Comparison of ENCODE assay signal across 8 cellular contexts in the genomic region with DNA sequence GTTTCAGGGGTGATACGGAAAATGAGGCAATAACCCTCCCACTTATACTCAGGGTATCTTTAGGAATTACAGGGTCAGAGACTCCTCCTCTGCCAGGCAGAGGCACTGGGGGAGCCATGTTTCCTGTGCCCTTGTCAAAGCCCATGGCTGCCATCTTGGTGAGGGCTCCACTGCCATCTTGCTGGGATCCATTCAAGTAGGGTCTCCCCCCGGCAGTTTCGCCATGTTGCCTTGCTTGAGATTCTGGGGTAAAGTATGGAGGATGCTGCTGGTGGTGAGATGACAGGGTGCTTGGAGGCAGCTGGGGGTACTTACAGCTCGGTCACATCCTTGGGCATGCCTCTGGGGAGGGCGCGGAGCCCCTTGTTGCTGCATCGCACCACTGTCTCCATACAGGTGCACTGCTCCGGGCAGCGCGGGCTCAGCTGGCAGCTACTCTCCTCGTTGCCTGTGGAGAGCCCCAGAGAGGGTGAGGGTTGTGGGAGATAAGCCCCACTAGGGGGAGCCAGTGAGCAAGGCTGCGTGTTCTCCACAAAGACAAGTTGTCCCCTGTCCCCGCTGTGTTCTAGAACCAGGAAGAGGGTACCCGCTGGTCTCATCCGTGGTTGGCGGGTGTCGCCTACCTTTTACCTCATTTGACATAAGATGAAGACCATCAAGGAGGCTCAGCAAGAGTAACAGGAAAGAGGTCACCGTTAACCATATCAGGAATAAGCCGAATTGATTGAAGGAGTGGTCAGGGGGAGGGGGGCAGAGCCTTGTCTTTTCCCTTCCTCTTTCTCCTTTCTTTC.
DNase-seq lines count a peak whose midpoint lies in the region; ATAC-seq and TF ChIP-seq lines count a peak whose summit lies in the region.

No MANE protein-coding gene starts in this region.

- no peaks in the 10 kb centered on the region for H3K9me3 ChIP-seq in breast epithelium
- no peaks in the 10 kb centered on the region for H3K9me3 ChIP-seq in PC-3 (ENCODE audit: low read length)
- no peaks in the 10 kb centered on the region for H3K9me3 ChIP-seq in liver (ENCODE audit: control insufficient read depth in 4 of 4, low read length in 3 of 4)
- H3K9me3 ChIP-seq in tibial nerve: peaks cover 0 to 8% (median 0%) of the 10 kb centered on the region in 4 donors

- no peak overlapping the region for H3K9ac ChIP-seq in PC-3 (ENCODE audit: low read length)
- no peak overlapping the region for H3K9ac ChIP-seq in liver (ENCODE audit: low read depth in 1 of 2, low read length in 2 of 2)

- intact Hi-C loops in MCF 10A (cut with micrococcal nuclease): no loop called here
- intact Hi-C loops in breast epithelium (cut with DNase I; ENCODE audit: low total_unique reads): no loop called here
- intact Hi-C loops in PC-3 (cut with micrococcal nuclease): no loop called here

- TF ChIP-seq POLR2A in breast epithelium (IDR thresholded peaks at IDR 0.05) (no peak), tibial nerve (IDR thresholded peaks at IDR 0.05) (no peak)

- H3K27ac Mint-ChIP-seq in MCF 10A (ENCODE audit: low read depth, unreplicated experiment) (no peak overlapping the region), brain (no peak overlapping the region)

- no peak overlapping the region for H3K4me3 ChIP-seq in breast epithelium
- H3K4me3 ChIP-seq in PC-3 (ENCODE audit: low read length): no peak overlapping the region
- H3K4me3 ChIP-seq in liver (ENCODE audit: low read depth in 1 of 3, low read length in 3 of 3): no peak overlapping the region
- no peak overlapping the region for H3K4me3 ChIP-seq in tibial nerve

- POLR2A ChIA-PET in MCF 10A (lab: Yijun Ruan, JAX) (no interaction called here), PC-3 (lab: Charles Lee; ENCODE audit: unreplicated experiment) (no interaction called here)

- TF ChIP-seq RAD21 in liver (IDR thresholded peaks at IDR 0.05): peak; percentile 24 to 74

- no peaks in the 10 kb centered on the region for H3K27me3 Mint-ChIP-seq in MCF 10A (ENCODE audit: insufficient read depth, unreplicated experiment)
- peaks cover 3% of the 10 kb centered on the region for H3K27me3 Mint-ChIP-seq in brain

- H3K4me3 Mint-ChIP-seq in MCF 10A (ENCODE audit: unreplicated experiment) (no peak overlapping the region), brain (no peak overlapping the region)

- H3K27ac ChIP-seq in breast epithelium: no peak overlapping the region
- no peak overlapping the region for H3K27ac ChIP-seq in PC-3 (ENCODE audit: low read length)
- no peak overlapping the region for H3K27ac ChIP-seq in liver (ENCODE audit: low read depth in 1 of 2, low read length in 2 of 2)
- no peak overlapping the region for H3K27ac ChIP-seq in tibial nerve

- H3K36me3 ChIP-seq in breast epithelium (no peaks in the 10 kb centered on the region), PC-3 (ENCODE audit: low read depth, low read length) (no peaks in the 10 kb centered on the region), liver (ENCODE audit: control insufficient read depth in 4 of 4, insufficient read depth in 3 of 4, low read depth in 1 of 4, low read length in 3 of 4) (no peaks in the 10 kb centered on the region), tibial nerve (peaks cover 0 to 12% (median 0%) of the 10 kb centered on the region in 3 donors)

- DNase-seq in MCF 10A (ENCODE audit: unreplicated experiment): peak; percentile 58
- DNase-seq in breast epithelium (ENCODE audit: low spot score in 2 of 2): no peak
- peak; percentile 31 for DNase-seq in PC-3
- DNase-seq in tibial nerve (ENCODE audit: low spot score in 2 of 2): no peak
- no peak for DNase-seq in HPDE6-E6E7 (ENCODE audit: extremely low spot score)

- CTCF ChIA-PET in MCF 10A (lab: Yijun Ruan, JAX) (no interaction called here), PC-3 (lab: Charles Lee) (no interaction called here)

- H3K4me1 ChIP-seq in breast epithelium (no peaks in the 10 kb centered on the region), PC-3 (ENCODE audit: insufficient read depth, low read length) (no peaks in the 10 kb centered on the region), liver (ENCODE audit: control insufficient read depth in 4 of 4, insufficient read depth in 4 of 4, low read length in 3 of 4) (no peaks in the 10 kb centered on the region), tibial nerve (no peaks in the 10 kb centered on the region)

- no peaks in the 10 kb centered on the region for H4K20me1 ChIP-seq in PC-3 (ENCODE audit: low read length)

- no peaks in the 10 kb centered on the region for H3K27me3 ChIP-seq in breast epithelium
- H3K27me3 ChIP-seq in PC-3 (ENCODE audit: low read length): peaks cover 24% of the 10 kb centered on the region
- no peaks in the 10 kb centered on the region for H3K27me3 ChIP-seq in liver (ENCODE audit: control insufficient read depth in 4 of 4, insufficient read depth in 4 of 4, low read length in 3 of 4)
- no peaks in the 10 kb centered on the region for H3K27me3 ChIP-seq in tibial nerve

- no peaks in the 10 kb centered on the region for H3F3A ChIP-seq in PC-3 (ENCODE audit: low read length, unreplicated experiment)

- no peaks in the 10 kb centered on the region for H3K9me2 ChIP-seq in PC-3 (replicated peaks; ENCODE audit: low read length)

- no peak overlapping the region for H2AFZ ChIP-seq in PC-3 (ENCODE audit: low read length)

- H3K36me3 Mint-ChIP-seq in MCF 10A (ENCODE audit: insufficient read depth, unreplicated experiment) (no peaks in the 10 kb centered on the region), brain (peaks cover 36% of the 10 kb centered on the region)

- no peak overlapping the region for H3K4me2 ChIP-seq in PC-3 (ENCODE audit: low read length)

- WGBS in liver: 58% methylated on average over 19 of the region's 19 CpGs
- WGBS in tibial nerve, 2 donors: 67 to 73% methylated on average over 14 to 19 of the region's 19 CpGs

- BruUV-seq in MCF 10A (replicated peaks; lab: Mats Ljungman, UMichigan): no TSS peak
- no TSS peak for BruUV-seq in PC-3 (replicated peaks; lab: Mats Ljungman, UMichigan)

- ATAC-seq in HG03342 (IDR thresholded peaks at IDR 0.05; ENCODE audit: unreplicated experiment) (peak; percentile 77), PC-3 (peak; percentile 35; the same call in 1 of the 2 replicates)

- H3K4me1 Mint-ChIP-seq in MCF 10A (ENCODE audit: insufficient read depth, unreplicated experiment) (no peaks in the 10 kb centered on the region), brain (no peaks in the 10 kb centered on the region)

- peaks cover 7% of the 10 kb centered on the region for H3K9me3 Mint-ChIP-seq in MCF 10A (ENCODE audit: unreplicated experiment)
- H3K9me3 Mint-ChIP-seq in brain: peaks cover 7 to 22% (median 9%) of the 10 kb centered on the region in 5 experiments

- peak; percentile 60 for TF ChIP-seq CTCF in MCF 10A (IDR thresholded peaks at IDR 0.05; ENCODE audit: unreplicated experiment)
- no peak for TF ChIP-seq CTCF in breast epithelium (IDR thresholded peaks at IDR 0.05)
- peak; percentile 60 for TF ChIP-seq CTCF in PC-3 (conservative IDR thresholded peaks at IDR 0.05; ENCODE audit: low read depth, low read length)
- TF ChIP-seq CTCF in brain (conservative IDR thresholded peaks at IDR 0.05): peak; percentile 38 to 76
- peak; percentile 47 for TF ChIP-seq CTCF in liver (IDR thresholded peaks at IDR 0.05; ENCODE audit: low read depth, low read length, missing input control)
- TF ChIP-seq CTCF in tibial nerve (IDR thresholded peaks at IDR 0.05): peak in 4 of 5 experiments; percentile 20 to 41 (median 32)

- TF ChIP-seq EP300 in tibial nerve (IDR thresholded peaks at IDR 0.05): no peak

- H3K79me2 ChIP-seq in PC-3 (ENCODE audit: low read length): no peaks in the 10 kb centered on the region

TF ChIP-seq in liver, 16 proteins besides CTCF, POLR2A, EP300 and RAD21 (continues in another document):
- TF ChIP-seq REST (IDR thresholded peaks at IDR 0.05) (no peak), MAX (IDR thresholded peaks at IDR 0.05) (no peak), ZBTB33 (IDR thresholded peaks at IDR 0.05) (no peak), TAF1 (conservative IDR thresholded peaks at IDR 0.05) (no peak)

Comparison
In these comparisons a context has a peak if more than half of its experiments do, and no peak if none do; other contexts are left out.
1. DNase-seq: peak in MCF 10A (single experiment) and PC-3 (single experiment); none in breast epithelium (0 of 2), tibial nerve (0 of 2) and HPDE6-E6E7 (single experiment).
2. CTCF ChIP-seq: peak in MCF 10A (single experiment), PC-3 (single experiment), brain (2 of 2), liver (single experiment) and tibial nerve (4 of 5); none in breast epithelium (0 of 3).